28 cellular contexts compared by ENCODE assay signal in genomic region chr4:74559853-74560252, GRCh38.
"Had no signal": no experiment of that assay in that cellular context is flagged by ENCODE, and none has a peak within 500 bp of the region (broad histone marks: within the 10 kb centered on the region; RNA-seq: fewer than 3 reads in every experiment).

No MANE protein-coding gene starts in this region.

- H3K27me3 ChIP-seq: esophagus muscularis mucosa, foreskin keratinocyte, gastroesophageal sphincter, heart left ventricle, hepatocyte, neural progenitor cell, right lobe of liver, suprapubic skin, transverse colon, upper lobe of right lung, uterus had no signal

- ATAC-seq: foreskin keratinocyte; gastroesophageal sphincter; heart left ventricle; left lobe of liver; naive thymus-derived CD4-positive, alpha-beta T cell; right lobe of liver; stimulated activated naive CD8-positive, alpha-beta T cell treated with anti-CD3 and anti-CD28 coated beads, Interleukin-15, amount 100 ng/mL, for 72 hours; upper lobe of right lung had no signal

- H3K36me3 Mint-ChIP-seq: neural progenitor cell had no signal

- H3K4me3 Mint-ChIP-seq: naive thymus-derived CD4-positive, alpha-beta T cell; nephron; neural progenitor cell; stimulated activated naive CD8-positive, alpha-beta T cell treated with anti-CD3 and anti-CD28 coated beads, Interleukin-15, amount 100 ng/mL, for 72 hours had no signal

- FAIRE-seq: endothelial cell of umbilical vein, kidney, small intestine had no signal

- DNase-seq: dermis blood vessel endothelial cell; effector memory CD4-positive, alpha-beta T cell; foreskin keratinocyte; heart left ventricle; kidney; mesendoderm; midbrain; naive thymus-derived CD4-positive, alpha-beta T cell; right lobe of liver; small intestine; stimulated activated CD4-positive, alpha-beta T cell treated with anti-CD3 and anti-CD28 coated beads, Interleukin-15, amount 100 ng/mL, for 24 hours; stimulated activated CD4-positive, alpha-beta T cell treated with anti-CD3 and anti-CD28 coated beads, Interleukin-2, amount 100 ng/mL, for 48 hours; stimulated activated naive CD4-positive, alpha-beta T cell; stimulated activated naive CD8-positive, alpha-beta T cell treated with anti-CD3 and anti-CD28 coated beads, Interleukin-15, amount 100 ng/mL, for 72 hours; transverse colon; upper lobe of right lung; uterus had no signal

- H2AFZ ChIP-seq: hepatocyte, neural progenitor cell, parathyroid adenoma had no signal

- H3K27ac Mint-ChIP-seq: naive thymus-derived CD4-positive, alpha-beta T cell; nephron; neural progenitor cell; progenitor cell of endocrine pancreas had no signal

- H3K27me3 Mint-ChIP-seq: progenitor cell of endocrine pancreas; stimulated activated naive CD8-positive, alpha-beta T cell treated with anti-CD3 and anti-CD28 coated beads, Interleukin-15, amount 100 ng/mL, for 72 hours had no signal

- H3K4me2 ChIP-seq: hepatocyte, neural progenitor cell had no signal

- H3K4me1 Mint-ChIP-seq: naive thymus-derived CD4-positive, alpha-beta T cell; nephron; neural progenitor cell; stimulated activated naive CD8-positive, alpha-beta T cell treated with anti-CD3 and anti-CD28 coated beads, Interleukin-15, amount 100 ng/mL, for 72 hours had no signal

- H3K4me1 ChIP-seq: foreskin keratinocyte, gastroesophageal sphincter, heart left ventricle, neural progenitor cell, parathyroid adenoma, right lobe of liver, suprapubic skin, transverse colon, upper lobe of right lung, uterus had no signal

- H3K79me2 ChIP-seq: hepatocyte, parathyroid adenoma had no signal

- H3K9me3 ChIP-seq: gastroesophageal sphincter, right lobe of liver, suprapubic skin, transverse colon, upper lobe of right lung, uterus had no signal

- H3K36me3 ChIP-seq: esophagus muscularis mucosa, gastroesophageal sphincter, heart left ventricle, neural progenitor cell, right lobe of liver, suprapubic skin, transverse colon, upper lobe of right lung, uterus had no signal

- H3K9ac ChIP-seq: neural progenitor cell, parathyroid adenoma had no signal

- H3K27ac ChIP-seq: esophagus muscularis mucosa, foreskin keratinocyte, gastroesophageal sphincter, heart left ventricle, hepatocyte, neural progenitor cell, parathyroid adenoma, right lobe of liver, suprapubic skin, transverse colon, upper lobe of right lung, uterus had no signal

- H3K4me3 ChIP-seq: esophagus muscularis mucosa, gastroesophageal sphincter, heart left ventricle, hepatocyte, lung, neural progenitor cell, right lobe of liver, suprapubic skin, transverse colon, upper lobe of right lung, uterus had no signal
